ENCODE assay signal across 1 cellular context in the genomic region with DNA sequence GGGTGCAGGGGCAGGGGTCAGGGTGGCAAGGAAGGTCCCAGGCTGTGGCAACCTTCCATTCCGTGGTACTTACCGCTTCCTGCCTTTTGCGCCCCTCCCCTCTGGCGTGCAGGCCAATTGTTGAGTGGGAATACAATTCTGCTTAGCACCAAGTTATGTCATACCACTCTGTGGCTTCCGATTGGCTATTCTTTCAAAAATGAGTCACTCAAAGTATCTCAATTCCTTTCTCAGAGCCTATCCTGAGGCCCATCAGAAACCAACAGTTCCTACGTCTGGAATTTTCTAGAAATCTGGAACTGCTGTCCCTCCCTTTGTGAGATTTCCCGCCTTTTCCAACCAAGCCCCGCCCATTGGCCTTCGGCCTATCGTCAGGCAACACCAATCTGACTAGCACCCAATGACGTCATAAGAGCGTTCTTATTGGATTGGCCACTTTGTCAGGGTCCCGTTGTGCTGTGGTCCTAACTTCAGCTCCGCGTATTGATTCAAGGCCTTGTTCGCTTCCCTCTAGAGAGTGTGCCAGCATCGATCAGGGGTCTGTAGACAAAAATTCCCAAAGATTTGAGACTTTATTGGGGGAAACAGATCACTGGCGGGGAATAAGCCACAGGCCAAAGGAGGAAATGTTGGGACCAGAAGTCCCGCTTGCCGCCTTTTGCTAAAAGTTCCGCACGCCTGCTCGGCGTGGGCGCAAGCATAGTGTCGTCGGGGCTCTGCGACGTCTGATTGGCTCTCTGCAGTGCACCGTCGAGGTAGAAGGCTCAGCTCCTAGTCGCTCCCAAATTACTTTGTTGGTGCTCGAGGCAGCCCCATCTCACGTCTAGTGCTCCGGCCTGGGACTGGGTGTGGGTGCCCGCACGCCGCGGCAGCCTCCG.
TF ChIP-seq lines count a peak whose summit lies in the region.

No MANE protein-coding gene starts in this region.

TF ChIP-seq in endothelial cell of umbilical vein, 7 proteins besides CTCF, POLR2A, EP300 and RAD21:
- TF ChIP-seq GATA2 (IDR thresholded peaks at IDR 0.05; ENCODE audit: insufficient read depth, insufficient read length, low read depth, low read length) (no peak), JUN (IDR thresholded peaks at IDR 0.05; ENCODE audit: borderline replicate concordance, insufficient read depth, insufficient read length, low read depth) (peak; percentile 58), MYC (IDR thresholded peaks at IDR 0.05; ENCODE audit: low read depth, low read length) (no peak), EZH2 (IDR thresholded peaks at IDR 0.05; ENCODE audit: borderline replicate concordance, low read depth, low read length, severe bottlenecking) (no peak), FOS (IDR thresholded peaks at IDR 0.05; ENCODE audit: borderline replicate concordance, insufficient read depth, low read length) (peak; percentile 60), POLR2AphosphoS5 (IDR thresholded peaks at IDR 0.05; ENCODE audit: insufficient read depth, low read depth, low read length) (no peak)
- TF ChIP-seq, protein P1, sequence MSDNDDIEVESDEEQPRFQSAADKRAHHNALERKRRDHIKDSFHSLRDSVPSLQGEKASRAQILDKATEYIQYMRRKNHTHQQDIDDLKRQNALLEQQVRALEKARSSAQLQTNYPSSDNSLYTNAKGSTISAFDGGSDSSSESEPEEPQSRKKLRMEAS (IDR thresholded peaks at IDR 0.05; ENCODE audit: insufficient read depth, insufficient read length): no peak
